ENCODE assay signal across 9 cellular contexts in the genomic region with DNA sequence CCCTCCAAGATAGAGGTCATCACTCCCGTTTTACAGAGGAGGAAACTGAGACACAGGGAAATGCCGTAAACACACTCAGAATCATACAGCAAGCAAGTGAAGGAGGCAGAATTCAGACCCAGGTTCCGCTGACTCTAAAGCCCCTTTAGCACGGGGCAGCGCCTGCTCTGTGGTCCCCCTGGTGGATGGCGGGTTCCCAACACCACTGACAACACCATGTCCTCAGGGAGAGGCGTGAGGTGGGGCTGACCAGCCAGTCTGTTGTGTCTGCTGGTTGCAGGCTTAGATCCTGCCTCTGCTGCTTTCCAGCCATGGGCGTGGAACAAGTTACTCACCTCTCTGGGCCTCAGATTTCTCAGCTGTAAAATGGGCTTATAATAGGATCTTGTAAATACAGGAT.
DNase-seq lines count a peak whose midpoint lies in the region; ATAC-seq, FAIRE-seq and TF ChIP-seq lines count a peak whose summit lies in the region.
"Had no signal": no experiment of that assay in that cellular context is flagged by ENCODE, and none has a peak within 500 bp of the region (broad histone marks: within the 10 kb centered on the region; RNA-seq: fewer than 3 reads in every experiment).

No MANE protein-coding gene starts in this region.

- no peak overlapping the region for H3K27ac Mint-ChIP-seq in T-helper 2 cell treated with Interferon-gamma antibody and Interleukin-4, amounts not matched to agents 5 μg/mL and 100 μg/mL, for 36 hours
- H3K27ac Mint-ChIP-seq: IgD-negative memory B cell had no signal

- no peaks in the 10 kb centered on the region for H3K4me1 ChIP-seq in lower lobe of right lung

- no peak for DNase-seq in D721Med (ENCODE audit: insufficient read length, low spot score)
- peak; percentile 18 for DNase-seq in astrocyte of the spinal cord (ENCODE audit: low read depth, low spot score)
- no peak for DNase-seq in lower lobe of right lung
- no peak for DNase-seq in DMS79 (lab: John Stamatoyannopoulos, UW)
- DNase-seq in activated CD8-positive, alpha-beta memory T cell treated with anti-CD3 and anti-CD28 coated beads, Interleukin-2, amount 50 U/mL, for 48 hours: no peak
- no peak for DNase-seq in T-helper 2 cell treated with Interferon-gamma antibody and Interleukin-4, amounts not matched to agents 5 μg/mL and 100 μg/mL, for 36 hours (ENCODE audit: low spot score)
- no peak for DNase-seq in activated naive CD4-positive, alpha-beta T cell treated with Interleukin-2 at 50 U/mL for 16 hours

- no peak overlapping the region for H3K27ac ChIP-seq in lower lobe of right lung

- no peak for FAIRE-seq in D721Med (lab: Jason Lieb, UNC)

- H3K36me3 ChIP-seq in lower lobe of right lung: no peaks in the 10 kb centered on the region

- TF ChIP-seq CTCF in D721Med (IDR thresholded peaks at IDR 0.05; ENCODE audit: insufficient read depth, missing control alignments) (peak; percentile 28), astrocyte of the spinal cord (IDR thresholded peaks at IDR 0.05; ENCODE audit: low read depth, low read length) (peak; percentile 60), lower lobe of right lung (IDR thresholded peaks at IDR 0.05) (peak; percentile 57)

- TF ChIP-seq RAD21 in Ishikawa (IDR thresholded peaks at IDR 0.05; ENCODE audit: low read depth): peak; percentile 29; the same call in 1 of the 2 replicates

- peaks cover 23% of the 10 kb centered on the region for H3K27me3 ChIP-seq in lower lobe of right lung (ENCODE audit: low read depth)

- H3K27me3 Mint-ChIP-seq in T-helper 2 cell treated with Interferon-gamma antibody and Interleukin-4, amounts not matched to agents 5 μg/mL and 100 μg/mL, for 36 hours (ENCODE audit: low read depth): peaks cover 6% of the 10 kb centered on the region

- peak in 1 of 2 donors; percentile 40 for ATAC-seq in lower lobe of right lung

- no peaks in the 10 kb centered on the region for H3K9me3 ChIP-seq in lower lobe of right lung

- H3K36me3 Mint-ChIP-seq in T-helper 2 cell treated with Interferon-gamma antibody and Interleukin-4, amounts not matched to agents 5 μg/mL and 100 μg/mL, for 36 hours (ENCODE audit: low read depth): no peaks in the 10 kb centered on the region

- H3K9me3 Mint-ChIP-seq in T-helper 2 cell treated with Interferon-gamma antibody and Interleukin-4, amounts not matched to agents 5 μg/mL and 100 μg/mL, for 36 hours: no peaks in the 10 kb centered on the region

- no peak for TF ChIP-seq EP300 in Ishikawa (IDR thresholded peaks at IDR 0.05; ENCODE audit: borderline replicate concordance)

- intact Hi-C loops in lower lobe of right lung (cut with DNase I): no loop called here

- in situ Hi-C loops in astrocyte of the spinal cord (cut with HindIII; ENCODE audit: low sequenced_read_pairs): no loop called here

- H3K4me1 Mint-ChIP-seq in T-helper 2 cell treated with Interferon-gamma antibody and Interleukin-4, amounts not matched to agents 5 μg/mL and 100 μg/mL, for 36 hours (ENCODE audit: low read depth): no peaks in the 10 kb centered on the region

- H3K4me3 Mint-ChIP-seq in T-helper 2 cell treated with Interferon-gamma antibody and Interleukin-4, amounts not matched to agents 5 μg/mL and 100 μg/mL, for 36 hours: no peak overlapping the region
- H3K4me3 Mint-ChIP-seq: IgD-negative memory B cell had no signal

- H3K4me3 ChIP-seq in astrocyte of the spinal cord (ENCODE audit: low read depth, low read length) (no peak overlapping the region), lower lobe of right lung (no peak overlapping the region)

TF ChIP-seq in Ishikawa, 13 proteins besides CTCF, POLR2A, EP300 and RAD21:
- TF ChIP-seq EGR1 (IDR thresholded peaks at IDR 0.05): no peak
- no peak for TF ChIP-seq CEBPB (IDR thresholded peaks at IDR 0.05)
- TF ChIP-seq, protein P1, sequence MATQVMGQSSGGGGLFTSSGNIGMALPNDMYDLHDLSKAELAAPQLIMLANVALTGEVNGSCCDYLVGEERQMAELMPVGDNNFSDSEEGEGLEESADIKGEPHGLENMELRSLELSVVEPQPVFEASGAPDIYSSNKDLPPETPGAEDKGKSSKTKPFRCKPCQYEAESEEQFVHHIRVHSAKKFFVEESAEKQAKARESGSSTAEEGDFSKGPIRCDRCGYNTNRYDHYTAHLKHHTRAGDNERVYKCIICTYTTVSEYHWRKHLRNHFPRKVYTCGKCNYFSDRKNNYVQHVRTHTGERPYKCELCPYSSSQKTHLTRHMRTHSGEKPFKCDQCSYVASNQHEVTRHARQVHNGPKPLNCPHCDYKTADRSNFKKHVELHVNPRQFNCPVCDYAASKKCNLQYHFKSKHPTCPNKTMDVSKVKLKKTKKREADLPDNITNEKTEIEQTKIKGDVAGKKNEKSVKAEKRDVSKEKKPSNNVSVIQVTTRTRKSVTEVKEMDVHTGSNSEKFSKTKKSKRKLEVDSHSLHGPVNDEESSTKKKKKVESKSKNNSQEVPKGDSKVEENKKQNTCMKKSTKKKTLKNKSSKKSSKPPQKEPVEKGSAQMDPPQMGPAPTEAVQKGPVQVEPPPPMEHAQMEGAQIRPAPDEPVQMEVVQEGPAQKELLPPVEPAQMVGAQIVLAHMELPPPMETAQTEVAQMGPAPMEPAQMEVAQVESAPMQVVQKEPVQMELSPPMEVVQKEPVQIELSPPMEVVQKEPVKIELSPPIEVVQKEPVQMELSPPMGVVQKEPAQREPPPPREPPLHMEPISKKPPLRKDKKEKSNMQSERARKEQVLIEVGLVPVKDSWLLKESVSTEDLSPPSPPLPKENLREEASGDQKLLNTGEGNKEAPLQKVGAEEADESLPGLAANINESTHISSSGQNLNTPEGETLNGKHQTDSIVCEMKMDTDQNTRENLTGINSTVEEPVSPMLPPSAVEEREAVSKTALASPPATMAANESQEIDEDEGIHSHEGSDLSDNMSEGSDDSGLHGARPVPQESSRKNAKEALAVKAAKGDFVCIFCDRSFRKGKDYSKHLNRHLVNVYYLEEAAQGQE (IDR thresholded peaks at IDR 0.05; ENCODE audit: low read depth): no peak
- no peak for TF ChIP-seq YY1 (IDR thresholded peaks at IDR 0.05; ENCODE audit: low read depth)
- TF ChIP-seq FOXM1 (IDR thresholded peaks at IDR 0.05; ENCODE audit: borderline replicate concordance, low read depth): no peak
- no peak for TF ChIP-seq TEAD4 (IDR thresholded peaks at IDR 0.05)
- no peak for TF ChIP-seq NFIC (IDR thresholded peaks at IDR 0.05)
- no peak for TF ChIP-seq TAF1 (IDR thresholded peaks at IDR 0.05; ENCODE audit: low read depth)
- TF ChIP-seq TCF12 (IDR thresholded peaks at IDR 0.05; ENCODE audit: low read depth): no peak
- TF ChIP-seq ZBTB7A (IDR thresholded peaks at IDR 0.05; ENCODE audit: low read depth): no peak
- TF ChIP-seq USF1 (IDR thresholded peaks at IDR 0.05): no peak
- no peak for TF ChIP-seq CREB1 (IDR thresholded peaks at IDR 0.05; ENCODE audit: low read depth)
- TF ChIP-seq, protein P2, sequence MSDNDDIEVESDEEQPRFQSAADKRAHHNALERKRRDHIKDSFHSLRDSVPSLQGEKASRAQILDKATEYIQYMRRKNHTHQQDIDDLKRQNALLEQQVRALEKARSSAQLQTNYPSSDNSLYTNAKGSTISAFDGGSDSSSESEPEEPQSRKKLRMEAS (IDR thresholded peaks at IDR 0.05): no peak
TF ChIP-seq in Ishikawa: peak in this region for 0.
